ENCODE assay signal across 8 cellular contexts in the genomic region with DNA sequence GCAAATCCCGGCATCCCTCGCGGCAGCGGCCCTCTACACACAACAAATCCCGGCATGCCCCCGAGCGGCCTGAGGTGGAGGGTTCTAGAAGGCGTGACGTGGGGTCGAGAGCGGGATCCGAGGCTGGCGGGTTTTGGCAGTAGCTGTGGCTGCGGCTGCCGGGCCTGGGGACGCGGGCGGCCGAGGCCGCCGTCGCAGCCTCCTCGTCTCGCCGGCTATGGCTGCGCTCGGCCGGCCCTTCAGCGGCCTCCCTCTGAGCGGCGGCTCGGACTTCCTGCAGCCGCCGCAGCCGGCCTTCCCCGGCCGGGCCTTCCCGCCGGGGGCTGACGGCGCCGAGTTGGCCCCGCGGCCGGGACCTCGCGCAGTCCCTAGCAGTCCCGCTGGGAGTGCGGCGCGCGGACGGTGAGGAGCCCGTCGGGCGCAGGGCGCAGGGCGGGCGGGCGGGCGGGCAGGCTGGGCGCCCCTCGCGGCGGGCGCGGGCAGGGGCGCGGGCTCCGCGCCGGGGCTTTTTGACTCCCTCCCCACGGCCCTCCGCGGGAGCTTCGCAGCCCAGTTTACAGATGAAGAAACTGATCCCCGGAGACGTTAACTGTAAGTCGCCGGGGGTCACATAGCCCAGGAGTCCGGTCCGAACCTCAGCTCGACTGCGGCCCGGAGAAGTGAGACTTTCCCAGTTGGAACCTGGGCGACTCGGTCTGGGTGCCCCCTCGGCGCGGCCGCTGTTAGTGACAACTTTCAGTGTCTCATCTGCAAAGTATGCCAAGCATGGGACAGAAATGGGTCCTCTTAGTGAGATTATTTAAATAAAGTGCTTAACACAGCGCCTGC. TPM values are rescaled to one million over a fixed set of nuclear protein-coding genes. Genes with fewer than 3 reads are reported as not detected.
DNase-seq lines count a peak whose midpoint lies in the region; ATAC-seq and TF ChIP-seq lines count a peak whose summit lies in the region.

A gene with protein sequence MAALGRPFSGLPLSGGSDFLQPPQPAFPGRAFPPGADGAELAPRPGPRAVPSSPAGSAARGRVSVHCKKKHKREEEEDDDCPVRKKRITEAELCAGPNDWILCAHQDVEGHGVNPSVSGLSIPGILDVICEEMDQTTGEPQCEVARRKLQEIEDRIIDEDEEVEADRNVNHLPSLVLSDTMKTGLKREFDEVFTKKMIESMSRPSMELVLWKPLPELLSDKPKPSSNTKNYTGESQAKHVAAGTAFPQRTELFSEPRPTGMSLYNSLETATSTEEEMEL (plus strand): TSS at position 63 of the 828 bp plus-strand sequence. CDS start 155 bp downstream, at position 218.

- TF ChIP-seq RAD21 in Ishikawa (IDR thresholded peaks at IDR 0.05; ENCODE audit: low read depth) = no peak

- DNase-seq in DMS53 (lab: John Stamatoyannopoulos, UW) (peak; percentile 89), OCI-M1 (lab: John Stamatoyannopoulos, UW) (peak; percentile 95), activated T-cell treated with anti-CD3 and anti-CD28 coated beads for 48 hours (ENCODE audit: low read depth) (peak; percentile 88), epithelial cell of prostate (ENCODE audit: low read depth, low spot score) (peak; percentile 78), mucosa of gallbladder (ENCODE audit: low spot score) (peak; percentile 96)
- peak; percentile 89 for DNase-seq in stimulated activated CD8-positive, alpha-beta memory T cell treated with anti-CD3 and anti-CD28 coated beads, Interleukin-4, amount 100 ng/mL, for 24 hours (ENCODE audit: low read depth)

- peak within 1 kb of the TSS; percentile 78 for H3K27ac ChIP-seq in epithelial cell of prostate

- TF ChIP-seq EP300 in Ishikawa (IDR thresholded peaks at IDR 0.05; ENCODE audit: borderline replicate concordance) = no peak; the same call in 1 of the 2 replicates

- ATAC-seq in GM21576 (IDR thresholded peaks at IDR 0.05; ENCODE audit: unreplicated experiment) = peak; percentile 78

TF ChIP-seq in Ishikawa, 13 proteins besides CTCF, POLR2A, EP300 and RAD21:
- no peak for TF ChIP-seq REST (IDR thresholded peaks at IDR 0.05; ENCODE audit: low read depth)
- peak; percentile 84; the same call in 1 of the 2 replicates for TF ChIP-seq TAF1 (IDR thresholded peaks at IDR 0.05; ENCODE audit: low read depth)
- peak; percentile 72 for TF ChIP-seq CREB1 (IDR thresholded peaks at IDR 0.05; ENCODE audit: low read depth)
- TF ChIP-seq CEBPB (IDR thresholded peaks at IDR 0.05) = no peak
- TF ChIP-seq TEAD4 (IDR thresholded peaks at IDR 0.05) = no peak
- TF ChIP-seq, protein P1, sequence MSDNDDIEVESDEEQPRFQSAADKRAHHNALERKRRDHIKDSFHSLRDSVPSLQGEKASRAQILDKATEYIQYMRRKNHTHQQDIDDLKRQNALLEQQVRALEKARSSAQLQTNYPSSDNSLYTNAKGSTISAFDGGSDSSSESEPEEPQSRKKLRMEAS (IDR thresholded peaks at IDR 0.05) = peak; percentile 92
TF ChIP-seq in Ishikawa: peak in this region for 3.

RNA-seq across cellular contexts. Expression of the gene that starts here (rescaled TPM):
- 26.2 TPM for total RNA-seq in mucosa of gallbladder

Comparison
In these comparisons a context has a peak if more than half of its experiments do, and no peak if none do; other contexts are left out.
1. Peak in every context shown above with its lines: DNase-seq, ATAC-seq and H3K27ac ChIP-seq.